Comparison of ENCODE assay signal across 11 cellular contexts in the genomic region with DNA sequence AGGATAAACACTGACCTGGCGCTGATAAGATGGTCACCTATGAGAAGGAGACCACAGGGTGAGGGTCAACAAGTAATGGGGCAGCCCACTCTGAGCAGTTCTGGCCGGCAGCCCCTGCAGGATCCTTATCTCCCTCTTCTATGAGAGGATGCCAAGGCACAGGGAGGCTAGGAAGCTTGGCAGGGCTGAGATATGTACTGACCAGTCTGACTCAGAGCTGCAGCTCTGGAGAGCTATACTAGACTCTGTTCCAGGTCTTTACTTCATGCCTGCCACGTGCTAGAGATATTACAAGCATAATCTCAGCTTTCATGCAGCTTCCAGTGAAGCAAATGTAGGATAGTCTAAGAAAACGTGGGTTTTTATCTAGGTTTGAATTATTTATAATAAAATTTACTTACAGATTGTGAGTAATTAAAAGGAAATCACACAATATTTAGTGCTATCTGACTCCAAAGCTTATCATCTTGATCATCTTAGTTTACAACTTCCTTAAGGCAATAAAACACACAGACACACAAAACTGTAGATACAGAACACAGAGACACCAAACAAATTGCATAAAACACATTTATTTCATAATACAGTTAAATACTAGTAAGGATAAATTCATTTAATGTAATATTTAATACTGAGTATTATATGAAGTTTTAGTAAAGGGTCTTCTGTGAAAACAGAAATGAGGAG. TPM values are rescaled to one million over a fixed set of nuclear protein-coding genes. Genes with fewer than 3 reads are reported as not detected.
DNase-seq lines count a peak whose midpoint lies in the region; ATAC-seq and TF ChIP-seq lines count a peak whose summit lies in the region.
"Had no signal": no experiment of that assay in that cellular context is flagged by ENCODE, and none has a peak within 500 bp of the region (broad histone marks: within the 10 kb centered on the region; RNA-seq: fewer than 3 reads in every experiment).

No MANE protein-coding gene starts in this region.

- H3K4me1 ChIP-seq in GM23248 (ENCODE audit: insufficient read depth) (peaks cover 6% of the 10 kb centered on the region), mucosa of rectum (ENCODE audit: control insufficient read depth in 2 of 2, insufficient read depth in 2 of 2, low read length in 2 of 2) (peaks cover 13 to 14% of the 10 kb centered on the region in 2 donors)

- no peak overlapping the region for H2AFZ ChIP-seq in GM23248

- H3K79me2 ChIP-seq in GM23248 (ENCODE audit: insufficient read depth), result no peaks in the 10 kb centered on the region

- no peaks in the 10 kb centered on the region for H3K9me2 ChIP-seq in GM23248 (ENCODE audit: insufficient read depth)

- H3K4me3 ChIP-seq in GM23248, result no peak overlapping the region
- H3K4me3 ChIP-seq in choroid plexus epithelial cell (ENCODE audit: low read depth, low read length), result no peak overlapping the region
- no peak overlapping the region for H3K4me3 ChIP-seq in mucosa of rectum (ENCODE audit: low read length in 2 of 2)

- ATAC-seq in GM21367 (IDR thresholded peaks at IDR 0.05; ENCODE audit: unreplicated experiment), result no peak
- ATAC-seq: stimulated activated naive CD8-positive, alpha-beta T cell treated with anti-CD3 and anti-CD28 coated beads, Interleukin-15, amount 100 ng/mL, for 72 hours had no signal

- whole genome bisulfite sequencing in GM23248 (ENCODE audit: low coverage in 1 of 2, low lambda C conversion rate in 2 of 2, missing lambda C conversion rate in 2 of 2), 2 experiments, result 23 to 24% methylated on average over 4 of the region's 4 CpGs

- H3F3A ChIP-seq in GM23248 (ENCODE audit: insufficient read depth), result peaks cover 39% of the 10 kb centered on the region

- TF ChIP-seq CTCF in 22Rv1 (IDR thresholded peaks at IDR 0.05) (no peak), choroid plexus epithelial cell (conservative IDR thresholded peaks at IDR 0.05; ENCODE audit: low read depth, low read length) (no peak)

- H3K9ac ChIP-seq in GM23248 (0 out of 2 replicates have a peak overlapping the region, but pooled peaks have one; percentile 6), mucosa of rectum (ENCODE audit: low read depth in 1 of 2, low read length in 2 of 2) (no peak overlapping the region)

- H3K4me2 ChIP-seq in GM23248 (ENCODE audit: unreplicated experiment), result no peak overlapping the region

- H4K20me1 ChIP-seq in GM23248 (ENCODE audit: insufficient read depth), result no peaks in the 10 kb centered on the region

- in situ Hi-C loops in GM23248 (cut with MboI), result no loop called here

- peak; percentile 91 for DNase-seq in GM23248
- peak; percentile 80 for DNase-seq in choroid plexus epithelial cell (ENCODE audit: low read depth)
- no peak for DNase-seq in NCI-H748 (lab: John Stamatoyannopoulos, UW; ENCODE audit: unreplicated experiment)
- no peak for DNase-seq in NCI-H82 (lab: John Stamatoyannopoulos, UW)
- DNase-seq in superior temporal gyrus (ENCODE audit: extremely low spot score), result no peak
- DNase-seq: activated CD4-positive, CD25-positive, alpha-beta regulatory T cell; immature natural killer cell; stimulated activated naive CD8-positive, alpha-beta T cell treated with anti-CD3 and anti-CD28 coated beads, Interleukin-15, amount 100 ng/mL, for 72 hours had no signal

- no peaks in the 10 kb centered on the region for H3K27me3 ChIP-seq in GM23248 (replicated peaks; ENCODE audit: insufficient read depth)
- no peaks in the 10 kb centered on the region for H3K27me3 ChIP-seq in mucosa of rectum (ENCODE audit: control insufficient read depth in 2 of 2, insufficient read depth in 2 of 2, low read length in 2 of 2)

- H3K36me3 ChIP-seq in GM23248 (ENCODE audit: low read depth) (peaks cover 59% of the 10 kb centered on the region), mucosa of rectum (ENCODE audit: control insufficient read depth in 2 of 2, insufficient read depth in 2 of 2, low read length in 2 of 2) (peaks cover 21 to 55% of the 10 kb centered on the region in 2 donors)

- no peaks in the 10 kb centered on the region for H3K9me3 ChIP-seq in GM23248 (ENCODE audit: low read depth)
- no peaks in the 10 kb centered on the region for H3K9me3 ChIP-seq in mucosa of rectum (ENCODE audit: control insufficient read depth in 2 of 2, low read length in 2 of 2)

- H3K27ac ChIP-seq in 22Rv1, result peak overlapping the region; percentile 41
- peak overlapping the region; percentile 52 for H3K27ac ChIP-seq in GM23248
- H3K27ac ChIP-seq in mucosa of rectum (ENCODE audit: low read depth in 2 of 2, low read length in 2 of 2), result peak overlapping the region; percentile 52 to 64

RNA-seq across cellular contexts. Expression of a gene that starts 32.3 kb away (rescaled TPM):
- total RNA-seq in GM23248 (2014; rRNA removed; shearing (Covaris generic)), result 23.4 and 26.4 TPM in 2 replicates
- 42.1 TPM in 2 replicates for polyA plus RNA-seq in GM23248 (2016; fragmentation: Nextera tagmentation; extraction: Ambion mirVana)

RNA-seq across cellular contexts. Expression of a gene that starts 35.3 kb away (rescaled TPM):
- 237 and 241 TPM in 2 replicates for total RNA-seq in GM23248 (2014; rRNA removed; shearing (Covaris generic))
- polyA plus RNA-seq in GM23248 (2016; fragmentation: Nextera tagmentation; extraction: Ambion mirVana), result 74.8 and 77.3 TPM in 2 replicates

Comparison
In these comparisons a context has a peak if more than half of its experiments do, and no peak if none do; other contexts are left out.
1. DNase-seq: peak in GM23248 (single experiment) and choroid plexus epithelial cell (single experiment); none in NCI-H748 (single experiment), NCI-H82 (single experiment) and superior temporal gyrus (single experiment).
2. Peak in every context shown above with its lines, with median percentiles within 50 percentile points of each other: H3K27ac ChIP-seq.